14 cellular contexts compared by ENCODE assay signal in genomic region chr3:7285502-7285901, GRCh38.
DNase-seq lines count a peak whose midpoint lies in the region; ATAC-seq lines count a peak whose summit lies in the region.
"Had no signal": no experiment of that assay in that cellular context is flagged by ENCODE, and none has a peak within 500 bp of the region (broad histone marks: within the 10 kb centered on the region; RNA-seq: fewer than 3 reads in every experiment).

No MANE protein-coding gene starts in this region.

- peaks cover 2% of the 10 kb centered on the region for H3K9me3 Mint-ChIP-seq in activated naive CD4-positive, alpha-beta T cell treated with anti-CD3 and anti-CD28 coated beads for 36 hours
- H3K9me3 Mint-ChIP-seq in activated naive CD4-positive, alpha-beta T cell treated with anti-CD3 and anti-CD28 coated beads, Interleukin-2, amount 50 U/mL, for 72 hours: no peaks in the 10 kb centered on the region

- no peaks in the 10 kb centered on the region for H3K36me3 Mint-ChIP-seq in activated naive CD4-positive, alpha-beta T cell treated with anti-CD3 and anti-CD28 coated beads for 36 hours (ENCODE audit: low read depth)
- H3K36me3 Mint-ChIP-seq in activated naive CD4-positive, alpha-beta T cell treated with anti-CD3 and anti-CD28 coated beads, Interleukin-2, amount 50 U/mL, for 72 hours: no peaks in the 10 kb centered on the region
- H3K36me3 Mint-ChIP-seq: naive B cell had no signal

- intact Hi-C loops in activated naive CD4-positive, alpha-beta T cell treated with anti-CD3 and anti-CD28 coated beads for 36 hours (cut with micrococcal nuclease): loop anchor here (2.0 kb wide), 1 partner anchor 825 kb away; no protein-coding TSS in a partner anchor

- no peak overlapping the region for H2AK5ac ChIP-seq in trophoblast cell (ENCODE audit: low read length)

- no peaks in the 10 kb centered on the region for H3K27me3 ChIP-seq in trophoblast cell (ENCODE audit: insufficient read depth, low read length)
- H3K27me3 ChIP-seq: dorsolateral prefrontal cortex had no signal

- H3K27me3 Mint-ChIP-seq in activated naive CD4-positive, alpha-beta T cell treated with anti-CD3 and anti-CD28 coated beads for 36 hours (ENCODE audit: low read depth): peaks cover 2% of the 10 kb centered on the region
- H3K27me3 Mint-ChIP-seq: naive B cell had no signal

- no peak overlapping the region for H3K4me3 ChIP-seq in trophoblast cell (ENCODE audit: low read depth, low read length)
- H3K4me3 ChIP-seq: dorsolateral prefrontal cortex had no signal

- peak; percentile 8 for DNase-seq in activated naive CD4-positive, alpha-beta T cell treated with anti-CD3 and anti-CD28 coated beads for 36 hours
- DNase-seq in activated naive CD4-positive, alpha-beta T cell treated with anti-CD3 and anti-CD28 coated beads, Interleukin-2, amount 50 U/mL, for 72 hours (ENCODE audit: low spot score in 2 of 2): no peak
- DNase-seq in Kasumi-1 (lab: John Stamatoyannopoulos, UW) (peak; percentile 48 to 52), dermis blood vessel endothelial cell (peak; percentile 73), trophoblast cell (no peak), NCI-H2107 treated with DMSO at 0.1 percent for 48 hours (lab: John Stamatoyannopoulos, UW; ENCODE audit: unreplicated experiment) (no peak)
- no peak for DNase-seq in stimulated activated CD4-positive, alpha-beta T cell treated with anti-CD3 and anti-CD28 coated beads, Interleukin-12 subunit alpha, Interleukin-12 subunit beta, amount 100 ng/mL, for 4 hours
- no peak for DNase-seq in stimulated activated naive CD4-positive, alpha-beta T cell (lab: John Stamatoyannopoulos, UW)
- DNase-seq: activated CD4-positive, alpha-beta T cell treated with anti-CD3 and anti-CD28 coated beads for 4 hours; activated effector memory CD4-positive, alpha-beta T cell treated with anti-CD3 and anti-CD28 coated beads, Interleukin-2, amount 50 U/mL, for 16 hours; dorsolateral prefrontal cortex; hypothalamus; naive B cell; NCI-H1694 treated with DMSO at 0.1 percent for 48 hours had no signal

- no peaks in the 10 kb centered on the region for H3K79me2 ChIP-seq in trophoblast cell (ENCODE audit: control insufficient read depth, insufficient read depth, low read length, poor library complexity)

- no peak overlapping the region for H3K27ac ChIP-seq in trophoblast cell (ENCODE audit: low read depth, low read length)
- H3K27ac ChIP-seq: dorsolateral prefrontal cortex had no signal

- no peak overlapping the region for H2BK5ac ChIP-seq in trophoblast cell (ENCODE audit: low read depth, low read length, poor library complexity)

- H3K27ac Mint-ChIP-seq in activated naive CD4-positive, alpha-beta T cell treated with anti-CD3 and anti-CD28 coated beads for 36 hours: no peak overlapping the region
- no peak overlapping the region for H3K27ac Mint-ChIP-seq in activated naive CD4-positive, alpha-beta T cell treated with anti-CD3 and anti-CD28 coated beads, Interleukin-2, amount 50 U/mL, for 72 hours
- H3K27ac Mint-ChIP-seq: naive B cell had no signal

- no peak overlapping the region for H3K23ac ChIP-seq in trophoblast cell (ENCODE audit: low read length)

- H2AFZ ChIP-seq in trophoblast cell (ENCODE audit: insufficient read depth, low read length, poor library complexity): no peak overlapping the region

- no peak overlapping the region for H3K14ac ChIP-seq in trophoblast cell (ENCODE audit: low read length)

- H3K4me2 ChIP-seq in trophoblast cell (ENCODE audit: low read length): no peak overlapping the region

- H3K9me3 ChIP-seq in trophoblast cell (ENCODE audit: insufficient read depth, low read depth, low read length): no peaks in the 10 kb centered on the region

- no peak for ATAC-seq in activated naive CD4-positive, alpha-beta T cell treated with anti-CD3 and anti-CD28 coated beads, Interleukin-2, amount 50 U/mL, for 72 hours

- CTCF ChIA-PET in activated naive CD4-positive, alpha-beta T cell treated with anti-CD3 and anti-CD28 coated beads for 36 hours (lab: Charles Lee): no interaction called here

- H2BK12ac ChIP-seq in trophoblast cell (ENCODE audit: low read length): peak overlapping the region; percentile 14

- H3K4me3 Mint-ChIP-seq in activated naive CD4-positive, alpha-beta T cell treated with anti-CD3 and anti-CD28 coated beads for 36 hours: no peak overlapping the region
- H3K4me3 Mint-ChIP-seq: naive B cell had no signal

- no peaks in the 10 kb centered on the region for H3K4me1 ChIP-seq in trophoblast cell (ENCODE audit: control insufficient read depth in 1 of 2, insufficient read depth in 2 of 2, low read length in 2 of 2)

- H3K4ac ChIP-seq in trophoblast cell (ENCODE audit: low read depth, low read length): no peak overlapping the region

- no peaks in the 10 kb centered on the region for H3K36me3 ChIP-seq in trophoblast cell (ENCODE audit: control insufficient read depth in 1 of 2, insufficient read depth in 2 of 2, low read length in 2 of 2)

- no peak overlapping the region for H2BK120ac ChIP-seq in trophoblast cell (ENCODE audit: insufficient read depth, low read length, poor library complexity)

- H4K91ac ChIP-seq in trophoblast cell (ENCODE audit: low read depth, low read length): no peak overlapping the region

- no peak overlapping the region for H4K8ac ChIP-seq in trophoblast cell (ENCODE audit: low read depth, low read length)

- no CpG with 5 or more reads among the region's 3 CpGs for WGBS in trophoblast cell (ENCODE audit: extremely low coverage, insufficient coverage, insufficient read length)

- no peak overlapping the region for H4K12ac ChIP-seq in trophoblast cell (ENCODE audit: low read depth, low read length)

- H3K79me1 ChIP-seq in trophoblast cell (ENCODE audit: low read length): no peaks in the 10 kb centered on the region

- no peak overlapping the region for H3K18ac ChIP-seq in trophoblast cell (ENCODE audit: low read length)

- H3K9ac ChIP-seq in trophoblast cell (ENCODE audit: low read length): no peak overlapping the region

- no peaks in the 10 kb centered on the region for H3K4me1 Mint-ChIP-seq in activated naive CD4-positive, alpha-beta T cell treated with anti-CD3 and anti-CD28 coated beads for 36 hours (ENCODE audit: low read depth)
- H3K4me1 Mint-ChIP-seq: naive B cell had no signal

Comparison
In these comparisons a context has a peak if more than half of its experiments do, and no peak if none do; other contexts are left out.
1. DNase-seq: peak in activated naive CD4-positive, alpha-beta T cell treated with anti-CD3 and anti-CD28 coated beads for 36 hours (single experiment), Kasumi-1 (2 of 2) and dermis blood vessel endothelial cell (single experiment); none in activated naive CD4-positive, alpha-beta T cell treated with anti-CD3 and anti-CD28 coated beads, Interleukin-2, amount 50 U/mL, for 72 hours (0 of 2), trophoblast cell (0 of 2), NCI-H2107 treated with DMSO at 0.1 percent for 48 hours (single experiment), stimulated activated CD4-positive, alpha-beta T cell treated with anti-CD3 and anti-CD28 coated beads, Interleukin-12 subunit alpha, Interleukin-12 subunit beta, amount 100 ng/mL, for 4 hours (single experiment) and stimulated activated naive CD4-positive, alpha-beta T cell (0 of 6).